Comparison of ENCODE assay signal across 1 cellular context in genomic region chr12:53180931-53181645, GRCh38.
TF ChIP-seq lines count a peak whose summit lies in the region.

No MANE protein-coding gene starts in this region.

TF ChIP-seq in HEK293, 187 proteins besides CTCF, POLR2A, EP300 and RAD21 (continued from another document and continues in another):
- TF ChIP-seq ZNF155 (tag by site-specific recombination; IDR thresholded peaks at IDR 0.05) (no peak), ZNF843 (tag by site-specific recombination; IDR thresholded peaks at IDR 0.05) (no peak), ZNF561 (tag by site-specific recombination; IDR thresholded peaks at IDR 0.05; ENCODE audit: borderline replicate concordance) (peak; percentile 8; the same call in 1 of the 2 replicates), ZNF596 (tag by site-specific recombination; IDR thresholded peaks at IDR 0.05) (no peak), ZNF16 (tag by site-specific recombination; IDR thresholded peaks at IDR 0.05; ENCODE audit: low read depth) (no peak), ZBTB49 (tag by site-specific recombination; IDR thresholded peaks at IDR 0.05; ENCODE audit: low read depth) (no peak), ZNF335 (tag by site-specific recombination; conservative IDR thresholded peaks at IDR 0.05) (peak; percentile 91), SP7 (tag by site-specific recombination; IDR thresholded peaks at IDR 0.05) (no peak), HOXD13 (CRISPR knock-in tag; IDR thresholded peaks at IDR 0.05; ENCODE audit: borderline replicate concordance) (no peak), SCRT1 (tag by site-specific recombination; IDR thresholded peaks at IDR 0.05; ENCODE audit: borderline replicate concordance) (no peak), GLIS2 (tag by site-specific recombination; IDR thresholded peaks at IDR 0.05) (no peak), ZBTB6 (tag by site-specific recombination; IDR thresholded peaks at IDR 0.05) (no peak), ZNF707 (tag by site-specific recombination; IDR thresholded peaks at IDR 0.05) (no peak), ZNF416 (tag by site-specific recombination; IDR thresholded peaks at IDR 0.05) (no peak), ZBTB8A (tag by site-specific recombination; IDR thresholded peaks at IDR 0.05) (peak; percentile 33; the same call in 1 of the 2 replicates), ZNF157 (tag by site-specific recombination; IDR thresholded peaks at IDR 0.05) (no peak), ZNF133 (tag by site-specific recombination; IDR thresholded peaks at IDR 0.05) (no peak), GLI4 (tag by site-specific recombination; IDR thresholded peaks at IDR 0.05) (no peak), ZNF24 (tag by site-specific recombination; IDR thresholded peaks at IDR 0.05) (0 out of 2 replicates have a peak, but pooled peaks have one; percentile 1), BCL11B (tag by site-specific recombination; IDR thresholded peaks at IDR 0.05; ENCODE audit: low read depth) (no peak), ELK4 (IDR thresholded peaks at IDR 0.05; ENCODE audit: borderline replicate concordance, low read depth, low read length) (no peak), PRDM1 (tag by site-specific recombination; IDR thresholded peaks at IDR 0.05) (no peak), YY1 (tag by site-specific recombination; IDR thresholded peaks at IDR 0.05) (no peak), RBAK (tag by site-specific recombination; IDR thresholded peaks at IDR 0.05) (no peak), ZNF391 (tag by site-specific recombination; IDR thresholded peaks at IDR 0.05; ENCODE audit: borderline replicate concordance, low read depth) (no peak), ZBTB1 (tag by site-specific recombination; IDR thresholded peaks at IDR 0.05) (no peak), ZNF792 (tag by site-specific recombination; IDR thresholded peaks at IDR 0.05) (no peak), PRDM6 (tag by site-specific recombination; IDR thresholded peaks at IDR 0.05) (no peak), PRDM10 (tag by site-specific recombination; IDR thresholded peaks at IDR 0.05) (peak; percentile 14), ZNF404 (tag by site-specific recombination; IDR thresholded peaks at IDR 0.05) (no peak), YY2 (tag by site-specific recombination; IDR thresholded peaks at IDR 0.05) (no peak), ZNF211 (tag by site-specific recombination; IDR thresholded peaks at IDR 0.05; ENCODE audit: low read depth) (no peak), ZNF354C (tag by site-specific recombination; IDR thresholded peaks at IDR 0.05; ENCODE audit: borderline replicate concordance, low read depth) (no peak)
- TF ChIP-seq, protein P1, sequence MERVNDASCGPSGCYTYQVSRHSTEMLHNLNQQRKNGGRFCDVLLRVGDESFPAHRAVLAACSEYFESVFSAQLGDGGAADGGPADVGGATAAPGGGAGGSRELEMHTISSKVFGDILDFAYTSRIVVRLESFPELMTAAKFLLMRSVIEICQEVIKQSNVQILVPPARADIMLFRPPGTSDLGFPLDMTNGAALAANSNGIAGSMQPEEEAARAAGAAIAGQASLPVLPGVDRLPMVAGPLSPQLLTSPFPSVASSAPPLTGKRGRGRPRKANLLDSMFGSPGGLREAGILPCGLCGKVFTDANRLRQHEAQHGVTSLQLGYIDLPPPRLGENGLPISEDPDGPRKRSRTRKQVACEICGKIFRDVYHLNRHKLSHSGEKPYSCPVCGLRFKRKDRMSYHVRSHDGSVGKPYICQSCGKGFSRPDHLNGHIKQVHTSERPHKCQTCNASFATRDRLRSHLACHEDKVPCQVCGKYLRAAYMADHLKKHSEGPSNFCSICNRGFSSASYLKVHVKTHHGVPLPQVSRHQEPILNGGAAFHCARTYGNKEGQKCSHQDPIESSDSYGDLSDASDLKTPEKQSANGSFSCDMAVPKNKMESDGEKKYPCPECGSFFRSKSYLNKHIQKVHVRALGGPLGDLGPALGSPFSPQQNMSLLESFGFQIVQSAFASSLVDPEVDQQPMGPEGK (tag by site-specific recombination; IDR thresholded peaks at IDR 0.05): 0 out of 2 replicates have a peak, but pooled peaks have one; percentile 20
- TF ChIP-seq, protein P2, sequence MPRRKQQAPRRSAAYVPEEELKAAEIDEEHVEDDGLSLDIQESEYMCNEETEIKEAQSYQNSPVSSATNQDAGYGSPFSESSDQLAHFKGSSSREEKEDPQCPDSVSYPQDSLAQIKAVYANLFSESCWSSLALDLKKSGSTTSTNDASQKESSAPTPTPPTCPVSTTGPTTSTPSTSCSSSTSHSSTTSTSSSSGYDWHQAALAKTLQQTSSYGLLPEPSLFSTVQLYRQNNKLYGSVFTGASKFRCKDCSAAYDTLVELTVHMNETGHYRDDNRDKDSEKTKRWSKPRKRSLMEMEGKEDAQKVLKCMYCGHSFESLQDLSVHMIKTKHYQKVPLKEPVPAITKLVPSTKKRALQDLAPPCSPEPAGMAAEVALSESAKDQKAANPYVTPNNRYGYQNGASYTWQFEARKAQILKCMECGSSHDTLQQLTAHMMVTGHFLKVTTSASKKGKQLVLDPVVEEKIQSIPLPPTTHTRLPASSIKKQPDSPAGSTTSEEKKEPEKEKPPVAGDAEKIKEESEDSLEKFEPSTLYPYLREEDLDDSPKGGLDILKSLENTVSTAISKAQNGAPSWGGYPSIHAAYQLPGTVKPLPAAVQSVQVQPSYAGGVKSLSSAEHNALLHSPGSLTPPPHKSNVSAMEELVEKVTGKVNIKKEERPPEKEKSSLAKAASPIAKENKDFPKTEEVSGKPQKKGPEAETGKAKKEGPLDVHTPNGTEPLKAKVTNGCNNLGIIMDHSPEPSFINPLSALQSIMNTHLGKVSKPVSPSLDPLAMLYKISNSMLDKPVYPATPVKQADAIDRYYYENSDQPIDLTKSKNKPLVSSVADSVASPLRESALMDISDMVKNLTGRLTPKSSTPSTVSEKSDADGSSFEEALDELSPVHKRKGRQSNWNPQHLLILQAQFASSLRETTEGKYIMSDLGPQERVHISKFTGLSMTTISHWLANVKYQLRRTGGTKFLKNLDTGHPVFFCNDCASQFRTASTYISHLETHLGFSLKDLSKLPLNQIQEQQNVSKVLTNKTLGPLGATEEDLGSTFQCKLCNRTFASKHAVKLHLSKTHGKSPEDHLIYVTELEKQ (tag by site-specific recombination; IDR thresholded peaks at IDR 0.05; ENCODE audit: borderline replicate concordance): no peak
- TF ChIP-seq, protein P3, sequence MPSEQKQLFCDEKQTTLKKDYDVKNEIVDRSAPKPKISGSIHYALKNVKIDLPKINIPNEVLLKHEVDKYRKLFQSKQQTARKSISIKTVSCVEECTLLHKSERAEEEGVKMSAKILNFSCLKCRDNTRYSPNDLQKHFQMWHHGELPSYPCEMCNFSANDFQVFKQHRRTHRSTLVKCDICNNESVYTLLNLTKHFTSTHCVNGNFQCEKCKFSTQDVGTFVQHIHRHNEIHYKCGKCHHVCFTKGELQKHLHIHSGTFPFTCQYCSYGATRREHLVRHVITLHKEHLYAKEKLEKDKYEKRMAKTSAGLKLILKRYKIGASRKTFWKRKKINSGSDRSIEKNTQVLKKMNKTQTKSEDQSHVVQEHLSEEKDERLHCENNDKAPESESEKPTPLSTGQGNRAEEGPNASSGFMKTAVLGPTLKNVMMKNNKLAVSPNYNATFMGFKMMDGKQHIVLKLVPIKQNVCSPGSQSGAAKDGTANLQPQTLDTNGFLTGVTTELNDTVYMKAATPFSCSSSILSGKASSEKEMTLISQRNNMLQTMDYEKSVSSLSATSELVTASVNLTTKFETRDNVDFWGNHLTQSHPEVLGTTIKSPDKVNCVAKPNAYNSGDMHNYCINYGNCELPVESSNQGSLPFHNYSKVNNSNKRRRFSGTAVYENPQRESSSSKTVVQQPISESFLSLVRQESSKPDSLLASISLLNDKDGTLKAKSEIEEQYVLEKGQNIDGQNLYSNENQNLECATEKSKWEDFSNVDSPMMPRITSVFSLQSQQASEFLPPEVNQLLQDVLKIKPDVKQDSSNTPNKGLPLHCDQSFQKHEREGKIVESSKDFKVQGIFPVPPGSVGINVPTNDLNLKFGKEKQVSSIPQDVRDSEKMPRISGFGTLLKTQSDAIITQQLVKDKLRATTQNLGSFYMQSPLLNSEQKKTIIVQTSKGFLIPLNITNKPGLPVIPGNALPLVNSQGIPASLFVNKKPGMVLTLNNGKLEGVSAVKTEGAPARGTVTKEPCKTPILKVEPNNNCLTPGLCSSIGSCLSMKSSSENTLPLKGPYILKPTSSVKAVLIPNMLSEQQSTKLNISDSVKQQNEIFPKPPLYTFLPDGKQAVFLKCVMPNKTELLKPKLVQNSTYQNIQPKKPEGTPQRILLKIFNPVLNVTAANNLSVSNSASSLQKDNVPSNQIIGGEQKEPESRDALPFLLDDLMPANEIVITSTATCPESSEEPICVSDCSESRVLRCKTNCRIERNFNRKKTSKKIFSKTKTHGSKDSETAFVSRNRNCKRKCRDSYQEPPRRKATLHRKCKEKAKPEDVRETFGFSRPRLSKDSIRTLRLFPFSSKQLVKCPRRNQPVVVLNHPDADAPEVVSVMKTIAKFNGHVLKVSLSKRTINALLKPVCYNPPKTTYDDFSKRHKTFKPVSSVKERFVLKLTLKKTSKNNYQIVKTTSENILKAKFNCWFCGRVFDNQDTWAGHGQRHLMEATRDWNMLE (tag by site-specific recombination; conservative IDR thresholded peaks at IDR 0.05; ENCODE audit: low read depth): no peak
